In the genomic region with DNA sequence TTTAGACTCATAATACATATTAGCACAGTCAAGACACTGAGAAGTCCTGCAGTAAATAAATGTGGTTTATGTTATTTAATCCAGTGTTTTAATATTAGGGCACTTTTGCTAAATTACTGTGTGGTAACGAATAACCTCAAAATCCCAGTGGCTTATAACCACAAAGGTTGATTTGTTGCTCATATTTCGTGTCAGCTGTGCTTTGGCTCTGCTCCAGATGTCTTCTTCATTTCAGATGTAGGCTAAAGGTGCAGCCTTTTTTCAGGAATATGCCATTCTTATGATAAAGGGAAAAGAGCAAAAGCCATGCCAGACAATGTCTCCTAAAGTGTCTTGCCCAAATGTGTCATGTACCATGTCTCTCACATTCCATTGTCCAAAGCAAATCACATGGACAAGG, we compare ENCODE assay signal across 16 cellular contexts.
DNase-seq lines count a peak whose midpoint lies in the region; TF ChIP-seq lines count a peak whose summit lies in the region.
"Had no signal": no experiment of that assay in that cellular context is flagged by ENCODE, and none has a peak within 500 bp of the region (broad histone marks: within the 10 kb centered on the region; RNA-seq: fewer than 3 reads in every experiment).

No MANE protein-coding gene starts in this region.

- 10% methylated on average over 1 of the region's 2 CpGs for WGBS in mammary epithelial cell (ENCODE audit: low coverage, missing lambda C conversion rate)
- no CpG with 5 or more reads among the region's 2 CpGs for WGBS in mesendoderm (ENCODE audit: extremely low coverage, insufficient coverage, low lambda C conversion rate)

- H3K79me1 ChIP-seq in mesendoderm (ENCODE audit: low read length) = no peaks in the 10 kb centered on the region

- H3K4me1 ChIP-seq in mammary epithelial cell (ENCODE audit: insufficient read depth, low read length) = no peaks in the 10 kb centered on the region
- H3K4me1 ChIP-seq in mesendoderm (ENCODE audit: control insufficient read depth, low read depth, low read length) = no peaks in the 10 kb centered on the region
- H3K4me1 ChIP-seq: BLaER1 treated with 17β-estradiol and CSF1 and Interleukin-3, amounts not matched to agents 10 nM and 100 nM had no signal

- H3K18ac ChIP-seq in mesendoderm (ENCODE audit: low read length) = no peak overlapping the region

- no peaks in the 10 kb centered on the region for H3K36me3 ChIP-seq in mammary epithelial cell (ENCODE audit: insufficient read depth, low read length)
- no peaks in the 10 kb centered on the region for H3K36me3 ChIP-seq in mesendoderm (ENCODE audit: control insufficient read depth, insufficient read depth, low read length)
- H3K36me3 ChIP-seq: BLaER1 treated with 17β-estradiol and CSF1 and Interleukin-3, amounts not matched to agents 10 nM and 100 nM had no signal

- no peak overlapping the region for H2AFZ ChIP-seq in mammary epithelial cell (ENCODE audit: low read depth, low read length)
- H2AFZ ChIP-seq: GM23338 had no signal

- peaks cover 54% of the 10 kb centered on the region for H3K9me3 Mint-ChIP-seq in MCF 10A (ENCODE audit: unreplicated experiment)
- H3K9me3 Mint-ChIP-seq: GM23338 had no signal

- peaks cover 2% of the 10 kb centered on the region for H3K9me3 ChIP-seq in mammary epithelial cell (replicated peaks; ENCODE audit: insufficient read depth, low read length)
- H3K9me3 ChIP-seq: BLaER1 treated with 17β-estradiol and CSF1 and Interleukin-3, amounts not matched to agents 10 nM and 100 nM had no signal

- H3K27me3 Mint-ChIP-seq in MCF 10A (ENCODE audit: insufficient read depth, unreplicated experiment) = no peaks in the 10 kb centered on the region
- H3K27me3 Mint-ChIP-seq: B cell had no signal

- TF ChIP-seq CTCF in mammary epithelial cell (conservative IDR thresholded peaks at IDR 0.05 in 1 of 2, IDR thresholded peaks at IDR 0.05 in 1 of 2; ENCODE audit: extremely low read depth in 1 of 2, insufficient read depth in 1 of 2, low read depth in 1 of 2, low read length in 2 of 2) = no peak
- no peak for TF ChIP-seq CTCF in MCF 10A (IDR thresholded peaks at IDR 0.05; ENCODE audit: unreplicated experiment)
- TF ChIP-seq CTCF in GM13976 (IDR thresholded peaks at IDR 0.05; ENCODE audit: borderline replicate concordance, control extremely low read depth, extremely low read depth, insufficient read depth, missing control alignments) = no peak

- intact Hi-C loops in mammary epithelial cell (cut with micrococcal nuclease) (no loop called here), MCF 10A (cut with micrococcal nuclease) (no loop called here)

- no peak overlapping the region for H2BK5ac ChIP-seq in mesendoderm (ENCODE audit: low read length)

- H3K27ac ChIP-seq in mammary epithelial cell (ENCODE audit: insufficient read depth, low read depth, low read length) (no peak overlapping the region), mesendoderm (ENCODE audit: low read depth, low read length) (no peak overlapping the region)
- H3K27ac ChIP-seq: BLaER1 treated with 17β-estradiol and CSF1 and Interleukin-3, amounts not matched to agents 10 nM and 100 nM; HL-60 had no signal

- dilution Hi-C loops in mammary epithelial cell (cut with HindIII; ENCODE audit: low sequenced_read_pairs) = no loop called here

- no peak overlapping the region for H3K23ac ChIP-seq in mesendoderm (ENCODE audit: low read length)

- H3K27me3 ChIP-seq in mammary epithelial cell (ENCODE audit: insufficient read depth, low read length) (no peaks in the 10 kb centered on the region), mesendoderm (ENCODE audit: insufficient read depth, low read length, poor library complexity) (no peaks in the 10 kb centered on the region)
- H3K27me3 ChIP-seq: BLaER1 treated with 17β-estradiol and CSF1 and Interleukin-3, amounts not matched to agents 10 nM and 100 nM had no signal

- H3K4me3 ChIP-seq in mammary epithelial cell (replicated peaks in 1 of 3; ENCODE audit: insufficient read depth in 1 of 3, low read depth in 2 of 3, low read length in 3 of 3) (no peak overlapping the region), mesendoderm (ENCODE audit: low read length) (no peak overlapping the region)
- H3K4me3 ChIP-seq: BLaER1 treated with 17β-estradiol and CSF1 and Interleukin-3, amounts not matched to agents 10 nM and 100 nM; GM23338 had no signal

- H2BK120ac ChIP-seq in mesendoderm (ENCODE audit: low read depth, low read length) = no peak overlapping the region

- H3K9ac ChIP-seq in mammary epithelial cell (ENCODE audit: insufficient read depth, low read length) (no peak overlapping the region), mesendoderm (ENCODE audit: low read length) (no peak overlapping the region)
- H3K9ac ChIP-seq: BLaER1 treated with 17β-estradiol and CSF1 and Interleukin-3, amounts not matched to agents 10 nM and 100 nM had no signal

- DNase-seq in mammary epithelial cell (peak; percentile 12), MCF 10A (ENCODE audit: unreplicated experiment) (no peak), NCI-H2171 treated with DMSO at 0.1 percent for 48 hours (lab: John Stamatoyannopoulos, UW) (peak; percentile 75), glomerular visceral epithelial cell (ENCODE audit: extremely low spot score) (peak; percentile 36), NCI-H526 treated with DMSO at 0.1 percent for 48 hours (lab: John Stamatoyannopoulos, UW) (no peak), mesendoderm (no peak), GM13976 (ENCODE audit: low spot score) (no peak)
- DNase-seq: Calu3; CD8-positive, alpha-beta T cell; DND-41; EL; HFFc6 had no signal

- POLR2A ChIA-PET in MCF 10A (lab: Yijun Ruan, JAX) = no interaction called here

- BruUV-seq in mammary epithelial cell (replicated peaks; lab: Mats Ljungman, UMichigan) (no TSS peak), MCF 10A (replicated peaks; lab: Mats Ljungman, UMichigan) (no TSS peak)

- no peak overlapping the region for H3K56ac ChIP-seq in mesendoderm (ENCODE audit: low read length)

- in situ Hi-C loops in mammary epithelial cell (cut with MboI; ENCODE audit: low sequenced_read_pairs in 2 of 2) = no loop called here
- in situ Hi-C loops in GM13976 (cut with MboI; ENCODE audit: low sequenced_read_pairs, unreplicated experiment) = no loop called here

- H3K27ac Mint-ChIP-seq in MCF 10A (ENCODE audit: low read depth, unreplicated experiment) = no peak overlapping the region
- H3K27ac Mint-ChIP-seq: B cell; CD8-positive, alpha-beta T cell; GM23338; HFFc6 had no signal

- CTCF ChIA-PET in mammary epithelial cell (lab: Charles Lee; ENCODE audit: low non-redundant PET) = no interaction called here
- CTCF ChIA-PET in MCF 10A (lab: Yijun Ruan, JAX) = no interaction called here

- no peak overlapping the region for H4K5ac ChIP-seq in mesendoderm (ENCODE audit: low read length)

- no peaks in the 10 kb centered on the region for H4K20me1 ChIP-seq in mammary epithelial cell (ENCODE audit: insufficient read depth, low read length)
- H4K20me1 ChIP-seq: BLaER1 treated with 17β-estradiol and CSF1 and Interleukin-3, amounts not matched to agents 10 nM and 100 nM had no signal

- H3K79me2 ChIP-seq in mammary epithelial cell (ENCODE audit: insufficient read depth, low read length) = no peaks in the 10 kb centered on the region
- H3K79me2 ChIP-seq in mesendoderm (ENCODE audit: control insufficient read depth, insufficient read depth, low read length) = no peaks in the 10 kb centered on the region

- H3K4me3 Mint-ChIP-seq in MCF 10A (ENCODE audit: unreplicated experiment) = no peak overlapping the region
- H3K4me3 Mint-ChIP-seq: B cell; CD8-positive, alpha-beta T cell; GM23338; HFFc6 had no signal

- no peaks in the 10 kb centered on the region for H3K4me1 Mint-ChIP-seq in MCF 10A (ENCODE audit: insufficient read depth, unreplicated experiment)
- H3K4me1 Mint-ChIP-seq: B cell had no signal

- no peak overlapping the region for H2AK5ac ChIP-seq in mesendoderm (ENCODE audit: low read length)

- no peak overlapping the region for H4K8ac ChIP-seq in mesendoderm (ENCODE audit: low read depth, low read length)

- no peak overlapping the region for H3K4me2 ChIP-seq in mammary epithelial cell (ENCODE audit: insufficient read depth, low read depth, low read length)
- H3K4me2 ChIP-seq in mesendoderm (ENCODE audit: low read length) = no peak overlapping the region
- H3K4me2 ChIP-seq: BLaER1 treated with 17β-estradiol and CSF1 and Interleukin-3, amounts not matched to agents 10 nM and 100 nM; GM23338 had no signal

- H3K36me3 Mint-ChIP-seq in MCF 10A (ENCODE audit: insufficient read depth, unreplicated experiment) = no peaks in the 10 kb centered on the region
- H3K36me3 Mint-ChIP-seq: CD8-positive, alpha-beta T cell had no signal

- no peak overlapping the region for H2BK15ac ChIP-seq in mesendoderm (replicated peaks; ENCODE audit: low read depth)

- H3K4ac ChIP-seq in mesendoderm (ENCODE audit: low read depth, low read length) = no peak overlapping the region

Comparison
In these comparisons a context has a peak if more than half of its experiments do, and no peak if none do; other contexts are left out.
1. DNase-seq: peak in mammary epithelial cell (single experiment), NCI-H2171 treated with DMSO at 0.1 percent for 48 hours (single experiment) and glomerular visceral epithelial cell (single experiment); none in MCF 10A (single experiment), NCI-H526 treated with DMSO at 0.1 percent for 48 hours (single experiment), mesendoderm (single experiment) and GM13976 (single experiment).